Comparison of ENCODE assay signal across 26 cellular contexts in the genomic region with DNA sequence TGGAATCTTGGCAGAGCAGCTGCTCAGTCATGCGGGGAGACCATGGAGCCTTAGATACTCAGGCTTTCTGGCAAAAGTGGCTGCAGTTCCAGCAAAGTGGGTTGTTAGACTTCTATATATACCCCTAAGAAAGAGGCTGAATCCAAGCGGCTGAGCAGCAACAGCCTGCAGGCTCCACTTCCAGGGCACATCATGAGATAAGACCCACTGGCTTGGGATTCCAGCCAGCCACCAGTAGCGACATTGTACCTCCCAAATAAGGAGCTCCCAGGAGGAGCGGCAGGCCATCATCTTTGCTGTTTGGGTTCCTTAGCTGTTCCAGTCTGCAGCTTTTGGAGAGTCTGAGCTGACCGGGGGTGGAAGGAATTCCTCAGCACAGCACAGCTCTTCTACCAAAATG.
"Had no signal": no experiment of that assay in that cellular context is flagged by ENCODE, and none has a peak within 500 bp of the region (broad histone marks: within the 10 kb centered on the region; RNA-seq: fewer than 3 reads in every experiment).

No MANE protein-coding gene starts in this region.

- DNase-seq: activated CD4-positive, alpha-beta memory T cell treated with anti-CD3 and anti-CD28 coated beads for 36 hours; activated CD4-positive, alpha-beta T cell treated with anti-CD3 and anti-CD28 coated beads, Interleukin-2, amount 10 ng/mL, durations not matched to agents 24 days and 14 days; activated CD4-positive, CD25-positive, alpha-beta regulatory T cell treated with anti-CD3 and anti-CD28 coated beads, Interleukin-2, amount 50 U/mL, for 72 hours; activated CD8-positive, alpha-beta memory T cell treated with anti-CD3 and anti-CD28 coated beads, Interleukin-2, amount 50 U/mL, for 4 hours; activated effector memory CD4-positive, alpha-beta T cell treated with anti-CD3 and anti-CD28 coated beads, Interleukin-2, amount 50 U/mL, for 16 hours; activated naive CD4-positive, alpha-beta T cell treated with anti-CD3 and anti-CD28 coated beads, Interleukin-2, amount 10 ng/mL, durations not matched to agents 7 days and 5 days; activated naive CD8-positive, alpha-beta T cell treated with anti-CD3 and anti-CD28 coated beads, Interleukin-2, amount 10 ng/mL, durations not matched to agents 7 days and 5 days; activated T-cell treated with anti-CD3 and anti-CD28 coated beads, Interleukin-2, amount 50 U/mL, for 1 hour; colonic mucosa; effector memory CD8-positive, alpha-beta T cell; erythroblast; head of caudate nucleus; kidney glomerular epithelial cell; mammary epithelial cell; naive thymus-derived CD4-positive, alpha-beta T cell; right lobe of liver; stimulated activated CD4-positive, alpha-beta T cell treated with anti-CD3 and anti-CD28 coated beads, Interleukin-2, amount 100 ng/mL, for 48 hours; stimulated activated naive CD4-positive, alpha-beta T cell treated with Interleukin-2 at 50 U/mL for 16 hours; T-helper 17 cell; T1000; testis; trophoblast cell had no signal

- H3K36me3 ChIP-seq: colonic mucosa, gastroesophageal sphincter, right lobe of liver had no signal

- H3K27ac Mint-ChIP-seq: activated CD4-positive, alpha-beta memory T cell treated with anti-CD3 and anti-CD28 coated beads for 36 hours; activated CD4-positive, alpha-beta T cell treated with anti-CD3 and anti-CD28 coated beads, Interleukin-2, amount 10 ng/mL, durations not matched to agents 24 days and 14 days; activated naive CD4-positive, alpha-beta T cell treated with anti-CD3 and anti-CD28 coated beads, Interleukin-2, amount 10 ng/mL, durations not matched to agents 7 days and 5 days; activated naive CD8-positive, alpha-beta T cell treated with anti-CD3 and anti-CD28 coated beads, Interleukin-2, amount 10 ng/mL, durations not matched to agents 7 days and 5 days; activated T-helper 1 cell treated with anti-CD3 and anti-CD28 coated beads, Interleukin-12 subunit alpha, Interleukin-12 subunit beta, Interleukin-2, Interleukin-4 antibody, amounts not matched to agents 30 ng/mL and 10 ng/mL and 1 ng/mL, durations not matched to agents 14 hours and 24 hours and 36 hours; effector memory CD8-positive, alpha-beta T cell; mesothelial cell of epicardium; naive thymus-derived CD4-positive, alpha-beta T cell; T-helper 17 cell had no signal

- H3K27me3 ChIP-seq: colonic mucosa, gastroesophageal sphincter, right lobe of liver, testis had no signal

- H3K27me3 Mint-ChIP-seq: activated CD4-positive, alpha-beta memory T cell treated with anti-CD3 and anti-CD28 coated beads for 36 hours; activated CD4-positive, alpha-beta T cell treated with anti-CD3 and anti-CD28 coated beads, Interleukin-2, amount 10 ng/mL, durations not matched to agents 24 days and 14 days; activated naive CD4-positive, alpha-beta T cell treated with anti-CD3 and anti-CD28 coated beads, Interleukin-2, amount 10 ng/mL, durations not matched to agents 7 days and 5 days; activated naive CD8-positive, alpha-beta T cell treated with anti-CD3 and anti-CD28 coated beads, Interleukin-2, amount 10 ng/mL, durations not matched to agents 7 days and 5 days; effector memory CD8-positive, alpha-beta T cell; naive thymus-derived CD4-positive, alpha-beta T cell; T-helper 17 cell had no signal

- H3K4me3 ChIP-seq: colonic mucosa, gastroesophageal sphincter, right lobe of liver, testis had no signal

- H3K4me1 ChIP-seq: colonic mucosa, gastroesophageal sphincter, right lobe of liver, testis had no signal

- H3K36me3 Mint-ChIP-seq: activated CD4-positive, alpha-beta memory T cell treated with anti-CD3 and anti-CD28 coated beads for 36 hours; activated naive CD4-positive, alpha-beta T cell treated with anti-CD3 and anti-CD28 coated beads, Interleukin-2, amount 10 ng/mL, durations not matched to agents 7 days and 5 days; activated naive CD8-positive, alpha-beta T cell treated with anti-CD3 and anti-CD28 coated beads, Interleukin-2, amount 10 ng/mL, durations not matched to agents 7 days and 5 days; mesothelial cell of epicardium had no signal

- H3K27ac ChIP-seq: colonic mucosa, gastroesophageal sphincter, right lobe of liver, testis had no signal

- H3K4me3 Mint-ChIP-seq: activated CD4-positive, alpha-beta memory T cell treated with anti-CD3 and anti-CD28 coated beads for 36 hours; activated CD4-positive, alpha-beta T cell treated with anti-CD3 and anti-CD28 coated beads, Interleukin-2, amount 10 ng/mL, durations not matched to agents 24 days and 14 days; activated naive CD4-positive, alpha-beta T cell treated with anti-CD3 and anti-CD28 coated beads, Interleukin-2, amount 10 ng/mL, durations not matched to agents 7 days and 5 days; activated naive CD8-positive, alpha-beta T cell treated with anti-CD3 and anti-CD28 coated beads, Interleukin-2, amount 10 ng/mL, durations not matched to agents 7 days and 5 days; activated T-helper 1 cell treated with anti-CD3 and anti-CD28 coated beads, Interleukin-12 subunit alpha, Interleukin-12 subunit beta, Interleukin-2, Interleukin-4 antibody, amounts not matched to agents 30 ng/mL and 10 ng/mL and 1 ng/mL, durations not matched to agents 14 hours and 24 hours and 36 hours; effector memory CD8-positive, alpha-beta T cell; mesothelial cell of epicardium; naive thymus-derived CD4-positive, alpha-beta T cell; neural crest cell; T-helper 17 cell had no signal

- H3K4me1 Mint-ChIP-seq: activated CD4-positive, alpha-beta T cell treated with anti-CD3 and anti-CD28 coated beads, Interleukin-2, amount 10 ng/mL, durations not matched to agents 24 days and 14 days; activated naive CD4-positive, alpha-beta T cell treated with anti-CD3 and anti-CD28 coated beads, Interleukin-2, amount 10 ng/mL, durations not matched to agents 7 days and 5 days; activated naive CD8-positive, alpha-beta T cell treated with anti-CD3 and anti-CD28 coated beads, Interleukin-2, amount 10 ng/mL, durations not matched to agents 7 days and 5 days; mesothelial cell of epicardium; naive thymus-derived CD4-positive, alpha-beta T cell; neural crest cell; T-helper 17 cell had no signal

- H3K9me3 ChIP-seq: right lobe of liver, testis had no signal

- ATAC-seq: effector memory CD8-positive, alpha-beta T cell; gastroesophageal sphincter; naive thymus-derived CD4-positive, alpha-beta T cell; T-helper 17 cell had no signal
